8 cellular contexts compared by ENCODE assay signal in genomic region chr1:35556494-35557117, GRCh38. TPM values are rescaled to one million over a fixed set of nuclear protein-coding genes. Genes with fewer than 3 reads are reported as not detected.
A peak's percentile ranks its signal among the peaks of the same experiment; 100 is the strongest.
DNase-seq lines count a peak whose midpoint lies in the region; ATAC-seq, FAIRE-seq and TF ChIP-seq lines count a peak whose summit lies in the region.

No MANE protein-coding gene starts in this region.

- BruUV-seq in HepG2 (replicated peaks; lab: Mats Ljungman, UMichigan): TSS peak; percentile 61

- peaks cover 33% of the 10 kb centered on the region for H3K4me1 Mint-ChIP-seq in activated naive CD8-positive, alpha-beta T cell treated with anti-CD3 and anti-CD28 coated beads, Interleukin-2, amount 10 ng/mL, durations not matched to agents 7 days and 5 days

- DNase-seq in activated naive CD8-positive, alpha-beta T cell treated with anti-CD3 and anti-CD28 coated beads, Interleukin-2, amount 10 ng/mL, durations not matched to agents 7 days and 5 days: no peak
- DNase-seq in HepG2 (ENCODE audit: low spot score) (no peak), upper lobe of left lung (no peak), posterior cingulate gyrus (no peak), NCI-H524 treated with DMSO at 0.1 percent for 48 hours (lab: John Stamatoyannopoulos, UW) (no peak)

- H3K4me1 ChIP-seq in HepG2 (ENCODE audit: insufficient read depth, low read length) (peaks cover 51% of the 10 kb centered on the region), upper lobe of left lung (peaks cover 40 to 62% (median 44%) of the 10 kb centered on the region in 4 donors)

- WGBS in HepG2 (ENCODE audit: low lambda C conversion rate): 1% methylated on average over 6 of the region's 17 CpGs
- WGBS in upper lobe of left lung, 2 donors: 2 to 7% methylated on average over 9 to 12 of the region's 17 CpGs

- H3K4me3 Mint-ChIP-seq in activated naive CD8-positive, alpha-beta T cell treated with anti-CD3 and anti-CD28 coated beads, Interleukin-2, amount 10 ng/mL, durations not matched to agents 7 days and 5 days: peak overlapping the region; percentile 92

- intact Hi-C loops in HepG2 (cut with micrococcal nuclease; ENCODE audit: unreplicated experiment) (no loop called here), posterior cingulate gyrus (cut with DNase I) (loop anchor here (5.0 kb wide), 1 partner anchor 86 kb away; the partner anchor contains the start of gene PSMB2)

- in situ Hi-C loops in HepG2 (cut with HindIII; ENCODE audit: extremely low pct_ligation_motif_present, low pct_unique_long_range_greater_than_20kb): loop anchor here (10.0 kb wide), 1 partner anchor 362 kb away; the partner anchor contains the start of gene SFPQ

- H3K27ac Mint-ChIP-seq in activated naive CD8-positive, alpha-beta T cell treated with anti-CD3 and anti-CD28 coated beads, Interleukin-2, amount 10 ng/mL, durations not matched to agents 7 days and 5 days: peak overlapping the region; percentile 96

- H3K4me2 ChIP-seq in HepG2 (ENCODE audit: low read depth, low read length): peak overlapping the region; percentile 80

- H2AFZ ChIP-seq in HepG2 (ENCODE audit: low read length): no peak overlapping the region

- peak overlapping the region; percentile 89 for H3K9ac ChIP-seq in HepG2 (ENCODE audit: insufficient read depth, low read depth, low read length)

- peaks cover 14% of the 10 kb centered on the region for H4K20me1 ChIP-seq in HepG2 (ENCODE audit: insufficient read depth, low read length)

- no peak for TF ChIP-seq CTCF in C4-2B (conservative IDR thresholded peaks at IDR 0.05)
- TF ChIP-seq CTCF in HepG2 (CRISPR knock-in tag; IDR thresholded peaks at IDR 0.05): no peak; the same call in 1 of the 2 replicates
- TF ChIP-seq CTCF in upper lobe of left lung (IDR thresholded peaks at IDR 0.05): no peak

- H3K27me3 Mint-ChIP-seq in activated naive CD8-positive, alpha-beta T cell treated with anti-CD3 and anti-CD28 coated beads, Interleukin-2, amount 10 ng/mL, durations not matched to agents 7 days and 5 days: no peaks in the 10 kb centered on the region

- no peak for FAIRE-seq in HepG2 (lab: Jason Lieb, UNC)

- H3K9me3 Mint-ChIP-seq in activated naive CD8-positive, alpha-beta T cell treated with anti-CD3 and anti-CD28 coated beads, Interleukin-2, amount 10 ng/mL, durations not matched to agents 7 days and 5 days: no peaks in the 10 kb centered on the region

- peaks cover 8 to 26% of the 10 kb centered on the region in 2 experiments; a peak in 4 of 5 replicates for H3K36me3 ChIP-seq in HepG2 (replicated peaks in 1 of 2; ENCODE audit: control insufficient read depth in 1 of 2, insufficient read depth in 2 of 2, low read length in 2 of 2)
- peaks cover 0 to 25% (median 16%) of the 10 kb centered on the region in 4 donors for H3K36me3 ChIP-seq in upper lobe of left lung

- no peak for TF ChIP-seq EP300 in HepG2 (IDR thresholded peaks at IDR 0.05; ENCODE audit: low read depth in 2 of 2, low read length in 2 of 2)
- TF ChIP-seq EP300 in HepG2 (CRISPR knock-in tag; IDR thresholded peaks at IDR 0.05; ENCODE audit: borderline replicate concordance): no peak
- no peak for TF ChIP-seq EP300 in upper lobe of left lung (IDR thresholded peaks at IDR 0.05)

- peaks cover 22% of the 10 kb centered on the region for H3K79me2 ChIP-seq in HepG2 (ENCODE audit: insufficient read depth, low read length)

- TF ChIP-seq POLR2A in HepG2 (IDR thresholded peaks at IDR 0.05; ENCODE audit: insufficient read depth in 1 of 2, low read depth in 2 of 2, low read length in 2 of 2) (no peak; a peak in 1 of 4 replicates), upper lobe of left lung (IDR thresholded peaks at IDR 0.05) (no peak)

- H3K36me3 Mint-ChIP-seq in activated naive CD8-positive, alpha-beta T cell treated with anti-CD3 and anti-CD28 coated beads, Interleukin-2, amount 10 ng/mL, durations not matched to agents 7 days and 5 days: peaks cover 20% of the 10 kb centered on the region

- no peak for TF ChIP-seq RAD21 in HepG2 (CRISPR knock-in tag; IDR thresholded peaks at IDR 0.05)

- H3K27ac ChIP-seq in C4-2B: peak overlapping the region; percentile 97
- H3K27ac ChIP-seq in HepG2 (ENCODE audit: extremely low read length, insufficient read depth, low read length): peak overlapping the region; percentile 98
- H3K27ac ChIP-seq in upper lobe of left lung: peak overlapping the region; percentile 94 to 99 (median 96)

- H3K9me3 ChIP-seq in HepG2 (ENCODE audit: low read length): no peaks in the 10 kb centered on the region
- H3K9me3 ChIP-seq in upper lobe of left lung: no peaks in the 10 kb centered on the region

- ATAC-seq in HG03469 (IDR thresholded peaks at IDR 0.05; ENCODE audit: unreplicated experiment): peak; percentile 17
- peak; percentile 10 for ATAC-seq in activated naive CD8-positive, alpha-beta T cell treated with anti-CD3 and anti-CD28 coated beads, Interleukin-2, amount 10 ng/mL, durations not matched to agents 7 days and 5 days (ENCODE audit: low read depth)
- ATAC-seq in HepG2: peak; percentile 4
- no peak for ATAC-seq in upper lobe of left lung (ENCODE audit: low FRiP score in 2 of 2)
- ATAC-seq in HG03439 (IDR thresholded peaks at IDR 0.05; ENCODE audit: unreplicated experiment): no peak

- H3K4me3 ChIP-seq in HepG2 (replicated peaks in 1 of 3; ENCODE audit: insufficient read depth in 1 of 3, low read depth in 2 of 3, low read length in 3 of 3) (peak overlapping the region; percentile 67 to 84 (median 82)), upper lobe of left lung (peak overlapping the region; percentile 76 to 98 (median 92))

- POLR2A ChIA-PET in activated naive CD8-positive, alpha-beta T cell treated with anti-CD3 and anti-CD28 coated beads, Interleukin-2, amount 10 ng/mL, durations not matched to agents 7 days and 5 days (lab: Charles Lee): interaction anchor here (0.5 to 2.3 kb wide), 10 partner anchors 15 to 697 kb away, joined by 3 to 21 read pairs (median 8); partner anchors contain the start of genes CLSPN and SMIM12
- POLR2A ChIA-PET in HepG2 (lab: Yijun Ruan, JAX): interaction anchor here (0.7 to 2.4 kb wide), 17 partner anchors 8 to 697 kb away, joined by 3 to 25 read pairs (median 4); partner anchors contain the start of genes CLSPN, SFPQ, SMIM12 and TFAP2E

- H3K27me3 ChIP-seq in HepG2 (ENCODE audit: control insufficient read depth in 1 of 2, insufficient read depth in 2 of 2, low read length in 2 of 2): no peaks in the 10 kb centered on the region
- no peaks in the 10 kb centered on the region for H3K27me3 ChIP-seq in upper lobe of left lung

- CTCF ChIA-PET in HepG2 (lab: Yijun Ruan, JAX; ENCODE audit: low intra/inter-chr PET ratio, low total read pairs): no interaction called here

RNA-seq across cellular contexts. Expression of gene KIAA0319L, which starts 0.6 kb away (rescaled TPM):
- 10 to 100 TPM; 49.8 to 51.8 TPM for total RNA-seq in activated naive CD8-positive, alpha-beta T cell treated with anti-CD3 and anti-CD28 coated beads, Interleukin-2, amount 10 ng/mL, durations not matched to agents 7 days and 5 days
- total RNA-seq in HepG2 (2016; rRNA removed; fragmentation: Illumina TruSeq; extraction: Trizol): 15.9 and 33.4 TPM in 2 replicates
- 9.6 and 9.8 TPM in 2 replicates for total RNA-seq in HepG2 (2016; cell fraction: cytosol; rRNA removed; fragmentation: Illumina TruSeq; extraction: Trizol; ENCODE audit: low read depth)
- total RNA-seq in HepG2 (2016; cell fraction: insoluble cytoplasmic fraction; rRNA removed; fragmentation: Illumina TruSeq; extraction: Trizol): 14.8 and 30.6 TPM in 2 replicates
- 17.2 and 17.3 TPM in 2 replicates for total RNA-seq in HepG2 (2016; cell fraction: membrane; rRNA removed; fragmentation: Illumina TruSeq; extraction: Trizol)
- 54.0 and 56.5 TPM in 2 replicates for total RNA-seq in HepG2 (2016; cell fraction: nucleus; rRNA removed; fragmentation: Illumina TruSeq; extraction: Trizol)
- 74.3 and 82.6 TPM in 2 replicates for polyA plus RNA-seq in HepG2 (2011; rRNA removed)
- 42.1 and 57.2 TPM in 2 replicates for polyA plus RNA-seq in HepG2 (2011; cell fraction: cytosol; rRNA removed)
- polyA plus RNA-seq in HepG2 (2011; cell fraction: nucleus; rRNA removed): 80.2 and 103 TPM in 2 replicates
- polyA plus RNA-seq in HepG2 (2012): 46.0 and 51.9 TPM in 2 replicates
- 2.8 and 3.0 TPM in 2 replicates for polyA plus RNA-seq in HepG2 (2016; cell fraction: cytosol; fragmentation: Illumina TruSeq; extraction: Trizol; ENCODE audit: low read depth)
- polyA plus RNA-seq in HepG2 (2016; cell fraction: insoluble cytoplasmic fraction; fragmentation: Illumina TruSeq; extraction: Trizol; ENCODE audit: low read depth): 8.0 and 11.3 TPM in 2 replicates
- polyA plus RNA-seq in HepG2 (2016; cell fraction: membrane; fragmentation: Illumina TruSeq; extraction: Trizol; ENCODE audit: low read depth): 7.6 and 8.2 TPM in 2 replicates
- polyA plus RNA-seq in HepG2 (2016; cell fraction: nucleus; fragmentation: Illumina TruSeq; extraction: Trizol; ENCODE audit: insufficient read depth, low read depth): 50.7 and 54.2 TPM in 2 replicates
- polyA minus RNA-seq in HepG2 (2011; rRNA and poly(A)+ RNA removed; ENCODE audit: low replicate concordance): 53.1 and 74.5 TPM in 2 replicates
- polyA minus RNA-seq in HepG2 (2011; cell fraction: cytosol; rRNA and poly(A)+ RNA removed): 37.6 and 52.7 TPM in 2 replicates
- 116 and 145 TPM in 2 replicates for polyA minus RNA-seq in HepG2 (2011; cell fraction: nucleus; rRNA and poly(A)+ RNA removed)
- total RNA-seq in upper lobe of left lung: 100 to 1,000 TPM in 4 of 6 donors, 10 to 100 TPM in 2; 68.1 to 140 (median 107) TPM

RNA-seq across cellular contexts. Expression of gene NCDN, which starts 1.0 kb away (rescaled TPM):
- 10 to 100 TPM; 21.5 to 23.2 TPM for total RNA-seq in activated naive CD8-positive, alpha-beta T cell treated with anti-CD3 and anti-CD28 coated beads, Interleukin-2, amount 10 ng/mL, durations not matched to agents 7 days and 5 days
- total RNA-seq in HepG2 (2016; rRNA removed; fragmentation: Illumina TruSeq; extraction: Trizol) (9.1 and 9.3 TPM in 2 replicates), upper lobe of left lung (10 to 100 TPM; 12.6 to 34.2 (median 21.5) TPM)
- 0.88 and 1.1 TPM in 2 replicates for total RNA-seq in HepG2 (2016; cell fraction: cytosol; rRNA removed; fragmentation: Illumina TruSeq; extraction: Trizol; ENCODE audit: low read depth)
- 7.2 and 8.9 TPM in 2 replicates for total RNA-seq in HepG2 (2016; cell fraction: insoluble cytoplasmic fraction; rRNA removed; fragmentation: Illumina TruSeq; extraction: Trizol)
- total RNA-seq in HepG2 (2016; cell fraction: membrane; rRNA removed; fragmentation: Illumina TruSeq; extraction: Trizol): 3.5 and 3.6 TPM in 2 replicates
- total RNA-seq in HepG2 (2016; cell fraction: nucleus; rRNA removed; fragmentation: Illumina TruSeq; extraction: Trizol): 6.6 and 8.7 TPM in 2 replicates
- polyA plus RNA-seq in HepG2 (2011; rRNA removed): 6.6 and 11.0 TPM in 2 replicates
- 4.6 and 5.4 TPM in 2 replicates for polyA plus RNA-seq in HepG2 (2011; cell fraction: cytosol; rRNA removed)
- polyA plus RNA-seq in HepG2 (2011; cell fraction: nucleus; rRNA removed): 26.7 and 28.4 TPM in 2 replicates
- 4.4 and 7.0 TPM in 2 replicates for polyA plus RNA-seq in HepG2 (2012)
- 0.55 and 0.77 TPM in 2 replicates for polyA plus RNA-seq in HepG2 (2016; cell fraction: cytosol; fragmentation: Illumina TruSeq; extraction: Trizol; ENCODE audit: low read depth)
- 7.4 and 8.8 TPM in 2 replicates for polyA plus RNA-seq in HepG2 (2016; cell fraction: insoluble cytoplasmic fraction; fragmentation: Illumina TruSeq; extraction: Trizol; ENCODE audit: low read depth)
- 1.8 and 1.9 TPM in 2 replicates for polyA plus RNA-seq in HepG2 (2016; cell fraction: membrane; fragmentation: Illumina TruSeq; extraction: Trizol; ENCODE audit: low read depth)
- 15.1 and 16.2 TPM in 2 replicates for polyA plus RNA-seq in HepG2 (2016; cell fraction: nucleus; fragmentation: Illumina TruSeq; extraction: Trizol; ENCODE audit: insufficient read depth, low read depth)
- 18.1 and 18.4 TPM in 2 replicates for polyA minus RNA-seq in HepG2 (2011; rRNA and poly(A)+ RNA removed; ENCODE audit: low replicate concordance)
- 5.1 and 5.9 TPM in 2 replicates for polyA minus RNA-seq in HepG2 (2011; cell fraction: cytosol; rRNA and poly(A)+ RNA removed)
- polyA minus RNA-seq in HepG2 (2011; cell fraction: nucleus; rRNA and poly(A)+ RNA removed): 12.4 and 15.2 TPM in 2 replicates

RNA-seq across cellular contexts. Expression of gene TFAP2E, which starts 16.5 kb away (rescaled TPM):
- 1 to 10 TPM; 1.2 to 1.8 TPM for total RNA-seq in activated naive CD8-positive, alpha-beta T cell treated with anti-CD3 and anti-CD28 coated beads, Interleukin-2, amount 10 ng/mL, durations not matched to agents 7 days and 5 days
- 0.31 and 0.44 TPM in 2 replicates for total RNA-seq in HepG2 (2016; rRNA removed; fragmentation: Illumina TruSeq; extraction: Trizol)
- total RNA-seq in HepG2 (2016; cell fraction: cytosol; rRNA removed; fragmentation: Illumina TruSeq; extraction: Trizol; ENCODE audit: low read depth): 0.18 TPM in 1 of 2 replicates, not detected in the other
- total RNA-seq in HepG2 (2016; cell fraction: insoluble cytoplasmic fraction; rRNA removed; fragmentation: Illumina TruSeq; extraction: Trizol): 0.17 and 0.49 TPM in 2 replicates
- 0.12 and 0.17 TPM in 2 replicates for total RNA-seq in HepG2 (2016; cell fraction: membrane; rRNA removed; fragmentation: Illumina TruSeq; extraction: Trizol)
- total RNA-seq in HepG2 (2016; cell fraction: nucleus; rRNA removed; fragmentation: Illumina TruSeq; extraction: Trizol): 0.47 and 0.53 TPM in 2 replicates
- polyA plus RNA-seq in HepG2 (2011; rRNA removed): 0.41 and 0.46 TPM in 2 replicates
- 0.32 and 0.42 TPM in 2 replicates for polyA plus RNA-seq in HepG2 (2011; cell fraction: cytosol; rRNA removed)
- 2.1 and 2.2 TPM in 2 replicates for polyA plus RNA-seq in HepG2 (2011; cell fraction: nucleus; rRNA removed)
- 0.56 and 0.88 TPM in 2 replicates for polyA plus RNA-seq in HepG2 (2012)
- polyA plus RNA-seq in HepG2 (2016; cell fraction: cytosol; fragmentation: Illumina TruSeq; extraction: Trizol; ENCODE audit: low read depth): 0.12 TPM in 1 of 2 replicates, not detected in the other
- 0.28 and 0.50 TPM in 2 replicates for polyA plus RNA-seq in HepG2 (2016; cell fraction: insoluble cytoplasmic fraction; fragmentation: Illumina TruSeq; extraction: Trizol; ENCODE audit: low read depth)
- 0.08 and 0.26 TPM in 2 replicates for polyA plus RNA-seq in HepG2 (2016; cell fraction: membrane; fragmentation: Illumina TruSeq; extraction: Trizol; ENCODE audit: low read depth)
- polyA plus RNA-seq in HepG2 (2016; cell fraction: nucleus; fragmentation: Illumina TruSeq; extraction: Trizol; ENCODE audit: insufficient read depth, low read depth): 1.5 and 1.9 TPM in 2 replicates
- polyA minus RNA-seq in HepG2 (2011; rRNA and poly(A)+ RNA removed; ENCODE audit: low replicate concordance): 0.08 and 0.12 TPM in 2 replicates
- not detected in 2 replicates for polyA minus RNA-seq in HepG2 (2011; cell fraction: cytosol; rRNA and poly(A)+ RNA removed)
- 0.50 and 0.52 TPM in 2 replicates for polyA minus RNA-seq in HepG2 (2011; cell fraction: nucleus; rRNA and poly(A)+ RNA removed)
- total RNA-seq in upper lobe of left lung: 1 to 10 TPM; 1.1 to 7.3 (median 2.0) TPM

Comparison
In these comparisons a context has a peak if more than half of its experiments do, and no peak if none do; other contexts are left out.
1. ATAC-seq: peak in HG03469 (single experiment), activated naive CD8-positive, alpha-beta T cell treated with anti-CD3 and anti-CD28 coated beads, Interleukin-2, amount 10 ng/mL, durations not matched to agents 7 days and 5 days (single experiment) and HepG2 (single experiment); none in upper lobe of left lung (0 of 2) and HG03439 (single experiment).
2. Peak in every context shown above with its lines, with median percentiles within 50 percentile points of each other: H3K27ac ChIP-seq.